Comparison of ENCODE assay signal across 9 cellular contexts in genomic region chr10:102628451-102628911, GRCh38. TPM values are rescaled to one million over a fixed set of nuclear protein-coding genes. Genes with fewer than 3 reads are reported as not detected.
A peak's percentile ranks its signal among the peaks of the same experiment; 100 is the strongest.
DNase-seq lines count a peak whose midpoint lies in the region; ATAC-seq and TF ChIP-seq lines count a peak whose summit lies in the region.
"Had no signal": no experiment of that assay in that cellular context is flagged by ENCODE, and none has a peak within 500 bp of the region (broad histone marks: within the 10 kb centered on the region; RNA-seq: fewer than 3 reads in every experiment).

No MANE protein-coding gene starts in this region.

- H3K36me3 ChIP-seq in SJSA1 (peaks cover 4% of the 10 kb centered on the region; the same call in 1 of the 2 replicates), gastroesophageal sphincter (peaks cover 0 to 28% of the 10 kb centered on the region in 2 donors), ovary (no peaks in the 10 kb centered on the region)
- no peaks in the 10 kb centered on the region for H3K36me3 ChIP-seq in CD8-positive, alpha-beta memory T cell (ENCODE audit: insufficient read depth, low read length)

- H3K4me1 ChIP-seq in SJSA1 (replicated peaks), result peaks cover 100% of the 10 kb centered on the region
- H3K4me1 ChIP-seq in gastroesophageal sphincter, result peaks cover 0 to 90% (median 54%) of the 10 kb centered on the region in 3 donors
- peaks cover 21% of the 10 kb centered on the region for H3K4me1 ChIP-seq in ovary (ENCODE audit: insufficient read depth)
- peaks cover 12% of the 10 kb centered on the region for H3K4me1 ChIP-seq in CD8-positive, alpha-beta memory T cell (ENCODE audit: insufficient read depth, low read length)

- peaks cover 0 to 29% (median 3%) of the 10 kb centered on the region in 3 donors for H3K36me3 Mint-ChIP-seq in CD8-positive, alpha-beta memory T cell
- H3K36me3 Mint-ChIP-seq in CD4-positive, alpha-beta T cell (ENCODE audit: low read depth), result peaks cover 13% of the 10 kb centered on the region

- 16 to 18% methylated on average over 5 to 8 of the region's 11 CpGs for WGBS in gastroesophageal sphincter (ENCODE audit: low coverage in 1 of 2), 2 donors
- 51 to 74% (median 61%) methylated on average over 11 of the region's 11 CpGs for WGBS in ovary, 3 donors

- ATAC-seq in gastroesophageal sphincter (peak; percentile 14), esophagus mucosa (no peak)
- no peak for ATAC-seq in CD4-positive, alpha-beta T cell (ENCODE audit: poor library complexity)
- ATAC-seq: effector memory CD8-positive, alpha-beta T cell had no signal

- DNase-seq in Ammon's horn (ENCODE audit: low spot score) (peak; percentile 91), SJSA1 (ENCODE audit: low read depth in 1 of 2, low spot score in 2 of 2) (peak; percentile 78), ovary (peak in 4 of 5 donors; percentile 50 to 75 (median 66))
- no peak for DNase-seq in CD8-positive, alpha-beta memory T cell
- DNase-seq in CD4-positive, alpha-beta T cell, result no peak
- DNase-seq in activated CD4-positive, alpha-beta T cell treated with anti-CD3 and anti-CD28 coated beads for 1 hour, result no peak
- DNase-seq: effector memory CD8-positive, alpha-beta T cell had no signal

- no peaks in the 10 kb centered on the region for H3K9me3 ChIP-seq in SJSA1 (replicated peaks)
- no peaks in the 10 kb centered on the region for H3K9me3 ChIP-seq in gastroesophageal sphincter
- no peaks in the 10 kb centered on the region for H3K9me3 ChIP-seq in ovary
- no peaks in the 10 kb centered on the region for H3K9me3 ChIP-seq in CD8-positive, alpha-beta memory T cell (ENCODE audit: low read length)
- no peaks in the 10 kb centered on the region for H3K9me3 ChIP-seq in CD4-positive, alpha-beta T cell (ENCODE audit: control insufficient read depth, low read length)

- TF ChIP-seq EP300 in gastroesophageal sphincter (IDR thresholded peaks at IDR 0.05), result no peak
- no peak for TF ChIP-seq EP300 in ovary (IDR thresholded peaks at IDR 0.05)

- TF ChIP-seq CTCF in gastroesophageal sphincter (IDR thresholded peaks at IDR 0.05) (peak in 1 of 4 experiments; percentile 20), ovary (IDR thresholded peaks at IDR 0.05) (no peak)
- TF ChIP-seq CTCF in CD4-positive, alpha-beta T cell (IDR thresholded peaks at IDR 0.05), result no peak

- H3K27ac Mint-ChIP-seq in CD8-positive, alpha-beta memory T cell, result peak overlapping the region in 1 of 8 donors; percentile 24
- H3K27ac Mint-ChIP-seq in CD4-positive, alpha-beta T cell, result no peak overlapping the region

- intact Hi-C loops in ovary (cut with DNase I), result no loop called here
- intact Hi-C loops in CD4-positive, alpha-beta T cell (cut with DNase I, micrococcal nuclease), result no loop called here

- no peaks in the 10 kb centered on the region for H3K27me3 Mint-ChIP-seq in CD8-positive, alpha-beta memory T cell
- H3K27me3 Mint-ChIP-seq in CD4-positive, alpha-beta T cell, result no peaks in the 10 kb centered on the region
- H3K27me3 Mint-ChIP-seq: effector memory CD8-positive, alpha-beta T cell had no signal

- H3K9me3 Mint-ChIP-seq in CD8-positive, alpha-beta memory T cell, result no peaks in the 10 kb centered on the region
- no peaks in the 10 kb centered on the region for H3K9me3 Mint-ChIP-seq in CD4-positive, alpha-beta T cell
- H3K9me3 Mint-ChIP-seq: effector memory CD8-positive, alpha-beta T cell had no signal

- no peaks in the 10 kb centered on the region for H3K27me3 ChIP-seq in SJSA1 (replicated peaks)
- H3K27me3 ChIP-seq in gastroesophageal sphincter, result no peaks in the 10 kb centered on the region
- no peaks in the 10 kb centered on the region for H3K27me3 ChIP-seq in ovary
- H3K27me3 ChIP-seq in CD8-positive, alpha-beta memory T cell (ENCODE audit: insufficient read depth, low read length, poor library complexity, severe bottlenecking), result no peaks in the 10 kb centered on the region
- H3K27me3 ChIP-seq in CD4-positive, alpha-beta T cell (ENCODE audit: control insufficient read depth, insufficient read depth, low read length), result no peaks in the 10 kb centered on the region

- POLR2A ChIA-PET in CD8-positive, alpha-beta memory T cell (lab: Charles Lee), result no interaction called here
- POLR2A ChIA-PET in CD4-positive, alpha-beta T cell (lab: Charles Lee), result interaction anchor here (1.4 kb wide), 1 partner anchor 16 kb away, joined by 4 read pairs; the partner anchor contains the start of gene TRIM8

- peak overlapping the region; percentile 99 for H3K27ac ChIP-seq in SJSA1
- peak overlapping the region; percentile 48 to 88 (median 86) for H3K27ac ChIP-seq in gastroesophageal sphincter
- peak overlapping the region; percentile 75 to 84 for H3K27ac ChIP-seq in ovary
- H3K27ac ChIP-seq in CD8-positive, alpha-beta memory T cell (ENCODE audit: low read depth, low read length), result no peak overlapping the region
- H3K27ac ChIP-seq in CD4-positive, alpha-beta T cell (ENCODE audit: low read depth, low read length), result no peak overlapping the region

- H3K4me3 ChIP-seq in SJSA1 (no peak overlapping the region), gastroesophageal sphincter (no peak overlapping the region), ovary (no peak overlapping the region)
- H3K4me3 ChIP-seq in CD8-positive, alpha-beta memory T cell (ENCODE audit: low read length), result no peak overlapping the region

- peaks cover 13 to 17% (median 15%) of the 10 kb centered on the region in 3 donors for H3K4me1 Mint-ChIP-seq in CD8-positive, alpha-beta memory T cell
- H3K4me1 Mint-ChIP-seq in CD4-positive, alpha-beta T cell (ENCODE audit: low read depth), result peaks cover 15% of the 10 kb centered on the region

- no peak for TF ChIP-seq POLR2A in gastroesophageal sphincter (IDR thresholded peaks at IDR 0.05)
- no peak for TF ChIP-seq POLR2A in ovary (IDR thresholded peaks at IDR 0.05)

- CTCF ChIA-PET in CD8-positive, alpha-beta memory T cell (lab: Charles Lee), result interaction anchor here (1.2 kb wide), 1 partner anchor 79 kb away, joined by 3 read pairs; no protein-coding TSS in a partner anchor
- CTCF ChIA-PET in CD4-positive, alpha-beta T cell (lab: Charles Lee), result no interaction called here

- no peak overlapping the region for H3K4me3 Mint-ChIP-seq in CD8-positive, alpha-beta memory T cell
- H3K4me3 Mint-ChIP-seq in CD4-positive, alpha-beta T cell, result no peak overlapping the region
- H3K4me3 Mint-ChIP-seq: effector memory CD8-positive, alpha-beta T cell had no signal

RNA-seq across cellular contexts. Expression of gene TRIM8, which starts 15.8 kb away (rescaled TPM):
- total RNA-seq in SJSA1 (2014; rRNA removed; shearing (Covaris generic)), result 77.2 and 93.3 TPM in 2 replicates
- total RNA-seq in gastroesophageal sphincter, result 100 to 1,000 TPM in 3 of 4 donors, 10 to 100 TPM in 1; 96.7 to 171 (median 131) TPM
- 100 to 1,000 TPM in 2 of 7 donors, 10 to 100 TPM in 5; 48.5 to 120 (median 91.7) TPM for total RNA-seq in ovary
- polyA plus RNA-seq in ovary, result 10 to 100 TPM; 74.7 to 84.3 TPM
- 10 to 100 TPM; 72.0 to 74.5 TPM for total RNA-seq in CD8-positive, alpha-beta memory T cell
- 63.9 TPM for polyA plus RNA-seq in CD8-positive, alpha-beta memory T cell
- 10 to 100 TPM; 80.9 to 81.6 TPM for total RNA-seq in CD4-positive, alpha-beta T cell
- total RNA-seq in esophagus mucosa, result 29.1 TPM

Comparison
In these comparisons a context has a peak if more than half of its experiments do, and no peak if none do; other contexts are left out.
1. DNase-seq: peak in Ammon's horn (single experiment), SJSA1 (2 of 2) and ovary (4 of 5); none in CD8-positive, alpha-beta memory T cell (0 of 5), CD4-positive, alpha-beta T cell (0 of 10) and activated CD4-positive, alpha-beta T cell treated with anti-CD3 and anti-CD28 coated beads for 1 hour (single experiment).
2. H3K27ac ChIP-seq: peak in SJSA1 (single experiment), gastroesophageal sphincter (4 of 4) and ovary (2 of 2); none in CD8-positive, alpha-beta memory T cell (single experiment) and CD4-positive, alpha-beta T cell (single experiment).